29 cellular contexts compared by ENCODE assay signal in the genomic region with DNA sequence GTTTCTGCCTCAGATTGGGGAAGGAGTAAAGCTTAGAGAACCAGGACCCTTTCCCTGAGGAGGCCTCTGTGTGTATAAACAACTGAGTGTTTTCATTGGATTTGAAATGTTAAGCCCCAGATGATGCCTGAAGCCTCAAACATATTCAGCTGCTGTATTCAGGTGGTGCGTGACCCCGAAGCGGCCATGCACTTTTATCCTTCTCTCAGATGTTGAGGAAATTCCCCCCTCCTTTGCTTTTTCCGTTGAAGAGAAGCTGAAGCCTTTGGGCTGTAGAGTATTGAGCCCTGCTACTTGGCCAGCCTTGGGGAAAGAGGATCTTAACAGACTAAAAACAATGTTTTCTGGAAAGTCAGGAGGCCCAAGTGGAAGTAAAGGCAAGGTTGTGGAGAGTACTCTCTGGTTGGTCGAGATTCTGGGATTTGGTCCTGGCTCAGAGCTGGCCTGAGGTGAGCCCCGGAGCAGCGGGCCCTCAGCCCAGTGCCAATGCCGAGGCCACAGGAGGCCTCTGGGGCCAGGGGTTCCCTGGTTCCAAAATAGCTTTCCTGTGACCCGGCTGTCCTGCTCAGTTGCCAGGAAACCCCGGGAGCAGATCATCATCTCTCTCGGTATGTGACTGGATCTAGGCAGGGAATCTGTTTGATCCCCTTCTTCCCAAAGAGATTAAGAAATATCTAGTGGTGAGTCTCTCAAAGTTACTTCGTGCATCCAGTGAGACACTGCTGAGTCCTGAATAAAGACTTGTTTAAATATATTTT. TPM values are rescaled to one million over a fixed set of nuclear protein-coding genes. Genes with fewer than 3 reads are reported as not detected.
"Had no signal": no experiment of that assay in that cellular context is flagged by ENCODE, and none has a peak within 500 bp of the region (broad histone marks: within the 10 kb centered on the region; RNA-seq: fewer than 3 reads in every experiment).

No MANE protein-coding gene starts in this region.

- H3K27ac Mint-ChIP-seq: activated B cell treated with CpG ODN at 0.5 μM for 24 hours; activated CD8-positive, alpha-beta T cell treated with anti-CD3 and anti-CD28 coated beads for 36 hours; activated naive CD8-positive, alpha-beta T cell treated with anti-CD3 and anti-CD28 coated beads, Interleukin-2, amount 10 ng/mL, durations not matched to agents 7 days and 5 days; activated T-helper 17 cell treated with anti-CD3 and anti-CD28 coated beads, Interleukin-2, amount 50 U/mL, for 72 hours; effector memory CD8-positive, alpha-beta T cell; stimulated activated effector memory CD8-positive, alpha-beta T cell treated with anti-CD3 and anti-CD28 coated beads, Interleukin-12 subunit alpha, Interleukin-12 subunit beta, amount 100 ng/mL, for 72 hours; T-helper 2 cell treated with Interferon-gamma antibody and Interleukin-4, amounts not matched to agents 5 μg/mL and 100 μg/mL, for 36 hours; type B pancreatic cell had no signal

- H3K4me1 Mint-ChIP-seq: activated B cell treated with CpG ODN at 0.5 μM for 24 hours; activated naive CD8-positive, alpha-beta T cell treated with anti-CD3 and anti-CD28 coated beads, Interleukin-2, amount 10 ng/mL, durations not matched to agents 7 days and 5 days; activated T-helper 17 cell treated with anti-CD3 and anti-CD28 coated beads, Interleukin-2, amount 50 U/mL, for 72 hours had no signal

- H3K4me3 ChIP-seq: SK-N-MC, skin epidermis, stomach had no signal

- H3K36me3 Mint-ChIP-seq: activated naive CD8-positive, alpha-beta T cell treated with anti-CD3 and anti-CD28 coated beads, Interleukin-2, amount 10 ng/mL, durations not matched to agents 7 days and 5 days; stimulated activated effector memory CD8-positive, alpha-beta T cell treated with anti-CD3 and anti-CD28 coated beads, Interleukin-12 subunit alpha, Interleukin-12 subunit beta, amount 100 ng/mL, for 72 hours; type B pancreatic cell had no signal

- H3K27me3 Mint-ChIP-seq: activated B cell treated with CpG ODN at 0.5 μM for 24 hours; activated CD8-positive, alpha-beta T cell treated with anti-CD3 and anti-CD28 coated beads for 36 hours; activated T-helper 17 cell treated with anti-CD3 and anti-CD28 coated beads, Interleukin-2, amount 50 U/mL, for 72 hours had no signal

- ATAC-seq: activated CD8-positive, alpha-beta T cell treated with anti-CD3 and anti-CD28 coated beads for 36 hours; activated T-helper 17 cell treated with anti-CD3 and anti-CD28 coated beads, Interleukin-2, amount 50 U/mL, for 72 hours; effector memory CD8-positive, alpha-beta T cell; left lobe of liver; stimulated activated effector memory CD8-positive, alpha-beta T cell treated with anti-CD3 and anti-CD28 coated beads, Interleukin-12 subunit alpha, Interleukin-12 subunit beta, amount 100 ng/mL, for 72 hours had no signal

- H3K27ac ChIP-seq: epithelial cell of prostate, SK-N-MC, skin epidermis, stomach had no signal

- H3K4me3 Mint-ChIP-seq: activated B cell treated with CpG ODN at 0.5 μM for 24 hours; activated CD8-positive, alpha-beta T cell treated with anti-CD3 and anti-CD28 coated beads for 36 hours; activated naive CD8-positive, alpha-beta T cell treated with anti-CD3 and anti-CD28 coated beads, Interleukin-2, amount 10 ng/mL, durations not matched to agents 7 days and 5 days; activated T-helper 17 cell treated with anti-CD3 and anti-CD28 coated beads, Interleukin-2, amount 50 U/mL, for 72 hours; effector memory CD8-positive, alpha-beta T cell; stimulated activated effector memory CD8-positive, alpha-beta T cell treated with anti-CD3 and anti-CD28 coated beads, Interleukin-12 subunit alpha, Interleukin-12 subunit beta, amount 100 ng/mL, for 72 hours; T-helper 2 cell treated with Interferon-gamma antibody and Interleukin-4, amounts not matched to agents 5 μg/mL and 100 μg/mL, for 36 hours; type B pancreatic cell had no signal

- H3K36me3 ChIP-seq: stomach had no signal

- H3K4me1 ChIP-seq: stomach had no signal

- DNase-seq: activated B cell treated with CpG ODN at 0.5 μM for 24 hours; activated CD4-positive, alpha-beta T cell treated with anti-CD3 and anti-CD28 coated beads for 4 hours; activated CD8-positive, alpha-beta T cell treated with anti-CD3 and anti-CD28 coated beads for 36 hours; activated naive CD4-positive, alpha-beta T cell treated with Interleukin-2 at 50 U/mL for 16 hours; activated naive CD8-positive, alpha-beta T cell treated with anti-CD3 and anti-CD28 coated beads, Interleukin-2, amount 10 ng/mL, durations not matched to agents 7 days and 5 days; activated T-cell treated with anti-CD3 and anti-CD28 coated beads, Interleukin-2, amount 50 U/mL, for 1 hour; amygdala; effector memory CD8-positive, alpha-beta T cell; foreskin fibroblast; hippocampal formation; naive B cell; retina; stimulated activated CD4-positive, alpha-beta T cell treated with anti-CD3 and anti-CD28 coated beads, Interleukin-15, amount 100 ng/mL, for 24 hours; stimulated activated CD4-positive, alpha-beta T cell treated with anti-CD3 and anti-CD28 coated beads, Interleukin-4, amount 100 ng/mL, for 24 hours; stomach had no signal

- H3K9me3 Mint-ChIP-seq: activated CD8-positive, alpha-beta T cell treated with anti-CD3 and anti-CD28 coated beads for 36 hours; activated naive CD8-positive, alpha-beta T cell treated with anti-CD3 and anti-CD28 coated beads, Interleukin-2, amount 10 ng/mL, durations not matched to agents 7 days and 5 days; activated T-helper 17 cell treated with anti-CD3 and anti-CD28 coated beads, Interleukin-2, amount 50 U/mL, for 72 hours; T-helper 2 cell treated with Interferon-gamma antibody and Interleukin-4, amounts not matched to agents 5 μg/mL and 100 μg/mL, for 36 hours had no signal

- H3K27me3 ChIP-seq: stomach had no signal

RNA-seq across cellular contexts. Expression of gene FKBP6, which starts 22.5 kb away (rescaled TPM):
- total RNA-seq: activated B cell treated with CpG ODN at 0.5 μM for 24 hours; activated CD8-positive, alpha-beta T cell treated with anti-CD3 and anti-CD28 coated beads for 36 hours; activated naive CD8-positive, alpha-beta T cell treated with anti-CD3 and anti-CD28 coated beads, Interleukin-2, amount 10 ng/mL, durations not matched to agents 7 days and 5 days; activated T-helper 17 cell treated with anti-CD3 and anti-CD28 coated beads, Interleukin-2, amount 50 U/mL, for 72 hours; cardiac septum; dermis microvascular lymphatic vessel endothelial cell; glomerular endothelial cell; left lobe of liver; lung microvascular endothelial cell; mononuclear cell; stomach had no signal

RNA-seq across cellular contexts. Expression of gene TRIM50, which starts 22.6 kb away (rescaled TPM):
- total RNA-seq: activated B cell treated with CpG ODN at 0.5 μM for 24 hours; activated CD8-positive, alpha-beta T cell treated with anti-CD3 and anti-CD28 coated beads for 36 hours; activated naive CD8-positive, alpha-beta T cell treated with anti-CD3 and anti-CD28 coated beads, Interleukin-2, amount 10 ng/mL, durations not matched to agents 7 days and 5 days; activated T-helper 17 cell treated with anti-CD3 and anti-CD28 coated beads, Interleukin-2, amount 50 U/mL, for 72 hours; cardiac septum; dermis microvascular lymphatic vessel endothelial cell; glomerular endothelial cell; left lobe of liver; lung microvascular endothelial cell; mononuclear cell; temporal lobe had no signal
